8 cellular contexts compared by ENCODE assay signal in genomic region chr3:4985330-4986174, GRCh38. TPM values are rescaled to one million over a fixed set of nuclear protein-coding genes. Genes with fewer than 3 reads are reported as not detected.
DNase-seq lines count a peak whose midpoint lies in the region; ATAC-seq and TF ChIP-seq lines count a peak whose summit lies in the region.

No MANE protein-coding gene starts in this region.

- intact Hi-C loops in Right ventricle myocardium inferior (cut with DNase I), result loop anchor here (2.0 kb wide), 2 partner anchors 31 to 41 kb away; no protein-coding TSS in a partner anchor
- intact Hi-C loops in cardiac septum (cut with DNase I), result loop anchor here (1.0 kb wide), 2 partner anchors 7 to 41 kb away; no protein-coding TSS in a partner anchor

- peak overlapping the region; percentile 88 for H3K27ac ChIP-seq in hepatocyte

- peaks cover 16% of the 10 kb centered on the region for H3K36me3 Mint-ChIP-seq in activated naive CD8-positive, alpha-beta T cell
- H3K36me3 Mint-ChIP-seq in stimulated activated memory B cell treated with anti-CD40 and anti-IgM and Interleukin-4, amounts not matched to agents 10 μg/mL and 1 μg/mL and 100 μg/mL, for 72 hours, result peaks cover 55% of the 10 kb centered on the region

- ATAC-seq in Right ventricle myocardium inferior, result peak; percentile 4
- no peak for ATAC-seq in stimulated activated memory B cell treated with anti-CD40 and anti-IgM and Interleukin-4, amounts not matched to agents 10 μg/mL and 1 μg/mL and 100 μg/mL, for 72 hours
- ATAC-seq in HG03196 (IDR thresholded peaks at IDR 0.05; ENCODE audit: unreplicated experiment), result no peak

- no peaks in the 10 kb centered on the region for H3K27me3 ChIP-seq in hepatocyte

- peaks cover 56% of the 10 kb centered on the region for H3K4me1 Mint-ChIP-seq in activated naive CD8-positive, alpha-beta T cell (ENCODE audit: low read depth)
- H3K4me1 Mint-ChIP-seq in stimulated activated memory B cell treated with anti-CD40 and anti-IgM and Interleukin-4, amounts not matched to agents 10 μg/mL and 1 μg/mL and 100 μg/mL, for 72 hours, result peaks cover 82% of the 10 kb centered on the region

- 75% methylated on average over 10 of the region's 10 CpGs for WGBS in hepatocyte (ENCODE audit: low lambda C conversion rate, missing lambda C conversion rate)

- no peak overlapping the region for H3K4me3 ChIP-seq in hepatocyte

- H3K4me1 ChIP-seq in hepatocyte (ENCODE audit: insufficient read depth), result peaks cover 19% of the 10 kb centered on the region

- H3K79me2 ChIP-seq in hepatocyte, result peaks cover 28% of the 10 kb centered on the region

- TF ChIP-seq CTCF in hepatocyte (IDR thresholded peaks at IDR 0.05; ENCODE audit: poor library complexity), result no peak
- no peak for TF ChIP-seq CTCF in GM10266 (IDR thresholded peaks at IDR 0.05; ENCODE audit: control insufficient read depth, insufficient read depth, low read depth, missing control alignments)

- H2AFZ ChIP-seq in hepatocyte, result no peak overlapping the region

- H3K4me2 ChIP-seq in hepatocyte, result peak overlapping the region; percentile 76

- peaks cover 6% of the 10 kb centered on the region for H4K20me1 ChIP-seq in hepatocyte (ENCODE audit: insufficient read depth, poor library complexity, severe bottlenecking)

- H3K36me3 ChIP-seq in hepatocyte (replicated peaks; ENCODE audit: insufficient read depth, low read depth), result no peaks in the 10 kb centered on the region

- DNase-seq in Right ventricle myocardium inferior (ENCODE audit: missing footprints) (peak; percentile 39), cardiac septum (ENCODE audit: low spot score) (no peak), hepatocyte (ENCODE audit: low spot score) (peak; percentile 56), GM10266 (ENCODE audit: extremely low spot score) (no peak)
- no peak for DNase-seq in stimulated activated CD8-positive, alpha-beta memory T cell treated with anti-CD3 and anti-CD28 coated beads, Interleukin-4, amount 100 ng/mL, for 48 hours

- H3K27ac Mint-ChIP-seq in activated naive CD8-positive, alpha-beta T cell, result no peak overlapping the region
- peak overlapping the region; percentile 93 for H3K27ac Mint-ChIP-seq in stimulated activated memory B cell treated with anti-CD40 and anti-IgM and Interleukin-4, amounts not matched to agents 10 μg/mL and 1 μg/mL and 100 μg/mL, for 72 hours

- no peaks in the 10 kb centered on the region for H3K9me3 ChIP-seq in hepatocyte (ENCODE audit: low read depth)

- H3K27me3 Mint-ChIP-seq in activated naive CD8-positive, alpha-beta T cell, result no peaks in the 10 kb centered on the region
- H3K27me3 Mint-ChIP-seq in stimulated activated memory B cell treated with anti-CD40 and anti-IgM and Interleukin-4, amounts not matched to agents 10 μg/mL and 1 μg/mL and 100 μg/mL, for 72 hours, result no peaks in the 10 kb centered on the region

- peak overlapping the region; percentile 78 for H3K4me3 Mint-ChIP-seq in activated naive CD8-positive, alpha-beta T cell
- H3K4me3 Mint-ChIP-seq in stimulated activated memory B cell treated with anti-CD40 and anti-IgM and Interleukin-4, amounts not matched to agents 10 μg/mL and 1 μg/mL and 100 μg/mL, for 72 hours, result peak overlapping the region; percentile 83

- H3K9me2 ChIP-seq in hepatocyte (replicated peaks; ENCODE audit: insufficient read depth), result no peaks in the 10 kb centered on the region

- H3K9me3 Mint-ChIP-seq in activated naive CD8-positive, alpha-beta T cell (ENCODE audit: low read depth), result no peaks in the 10 kb centered on the region
- H3K9me3 Mint-ChIP-seq in stimulated activated memory B cell treated with anti-CD40 and anti-IgM and Interleukin-4, amounts not matched to agents 10 μg/mL and 1 μg/mL and 100 μg/mL, for 72 hours, result no peaks in the 10 kb centered on the region

RNA-seq across cellular contexts. Expression of gene BHLHE40, which starts 6.3 kb away (rescaled TPM):
- total RNA-seq in Right ventricle myocardium inferior, result 26.9 TPM
- total RNA-seq in cardiac septum, result 71.5 TPM
- total RNA-seq in hepatocyte, result 67.1 and 71.6 TPM in 2 replicates
- polyA plus RNA-seq in hepatocyte, result 116 and 140 TPM in 2 replicates

Comparison
In these comparisons a context has a peak if more than half of its experiments do, and no peak if none do; other contexts are left out.
1. DNase-seq: peak in Right ventricle myocardium inferior (single experiment) and hepatocyte (single experiment); none in cardiac septum (single experiment), stimulated activated CD8-positive, alpha-beta memory T cell treated with anti-CD3 and anti-CD28 coated beads, Interleukin-4, amount 100 ng/mL, for 48 hours (single experiment) and GM10266 (single experiment).